ENCODE assay signal across 1 cellular context in genomic region chr22:49962012-49962750, GRCh38.
TF ChIP-seq lines count a peak whose summit lies in the region.

No MANE protein-coding gene starts in this region.

TF ChIP-seq in endothelial cell of umbilical vein, 7 proteins besides CTCF, POLR2A, EP300 and RAD21:
- peak; percentile 15 for TF ChIP-seq POLR2AphosphoS5 (IDR thresholded peaks at IDR 0.05; ENCODE audit: insufficient read depth, low read depth, low read length)
- TF ChIP-seq, protein P1, sequence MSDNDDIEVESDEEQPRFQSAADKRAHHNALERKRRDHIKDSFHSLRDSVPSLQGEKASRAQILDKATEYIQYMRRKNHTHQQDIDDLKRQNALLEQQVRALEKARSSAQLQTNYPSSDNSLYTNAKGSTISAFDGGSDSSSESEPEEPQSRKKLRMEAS (IDR thresholded peaks at IDR 0.05; ENCODE audit: insufficient read depth, insufficient read length): no peak
TF ChIP-seq in endothelial cell of umbilical vein: peak in this region for 1.
